ENCODE assay signal across 37 cellular contexts in the genomic region with DNA sequence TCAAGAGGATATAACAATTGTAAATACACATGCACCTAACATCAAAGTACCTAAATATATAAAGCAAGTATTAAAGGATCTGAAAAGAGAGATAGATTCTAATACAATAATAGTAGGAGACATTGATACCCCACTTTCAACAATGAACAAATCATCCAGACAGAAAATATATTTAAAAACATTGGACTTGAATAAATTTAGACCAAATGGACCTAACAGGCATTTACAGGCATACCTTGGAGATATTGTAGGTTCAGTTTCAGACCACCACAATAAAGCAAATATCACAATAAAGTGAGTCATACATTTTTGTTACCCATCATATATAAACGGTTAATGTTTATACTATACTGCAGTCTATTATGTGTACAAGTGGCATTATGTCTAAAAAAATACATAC.
A peak's percentile ranks its signal among the peaks of the same experiment; 100 is the strongest.
DNase-seq lines count a peak whose midpoint lies in the region; ATAC-seq, FAIRE-seq and TF ChIP-seq lines count a peak whose summit lies in the region.
"Had no signal": no experiment of that assay in that cellular context is flagged by ENCODE, and none has a peak within 500 bp of the region (broad histone marks: within the 10 kb centered on the region; RNA-seq: fewer than 3 reads in every experiment).

No MANE protein-coding gene starts in this region.

- peaks cover 23% of the 10 kb centered on the region for H3K36me3 ChIP-seq in PC-3 (ENCODE audit: low read depth, low read length)
- peaks cover 0 to 7% of the 10 kb centered on the region in 2 experiments; a peak in 3 of 4 replicates for H3K36me3 ChIP-seq in GM12878 (ENCODE audit: control insufficient read depth in 2 of 2, insufficient read depth in 2 of 2, low read length in 1 of 2)
- H3K36me3 ChIP-seq in GM23338 (ENCODE audit: insufficient read depth): no peaks in the 10 kb centered on the region
- H3K36me3 ChIP-seq: BE2C had no signal

- POLR2A ChIA-PET in PC-3 (lab: Charles Lee; ENCODE audit: unreplicated experiment): no interaction called here
- POLR2A ChIA-PET in GM12878 (lab: Charles Lee): no interaction called here

- RAD21 ChIA-PET in GM12878 (lab: Charles Lee; ENCODE audit: unreplicated experiment): no interaction called here

- no peak for DNase-seq in H54 (ENCODE audit: insufficient read length, low spot score)
- peak; percentile 27 for DNase-seq in PC-3
- DNase-seq in GM12878 (ENCODE audit: low read depth, low spot score): no peak
- DNase-seq in NCI-H446 (lab: John Stamatoyannopoulos, UW): no peak
- DNase-seq in GM23338 (ENCODE audit: low spot score): no peak
- no peak for DNase-seq in SW480 (ENCODE audit: low spot score)
- DNase-seq: 8988T; ACHN; AML-193; BE2C; C1 segment of cervical spinal cord; Caco-2; Calu3; CD4-positive, alpha-beta memory T cell; CD4-positive, alpha-beta T cell; CD4-positive, CD25-positive, alpha-beta regulatory T cell; CD8-positive, alpha-beta memory T cell; CD8-positive, alpha-beta T cell; COR-L47; DMS 273 treated with DMSO at 0.1 percent for 48 hours; DMS153; DMS53; DMS79; DMS79 treated with DMSO at 0.1 percent for 48 hours; DND-41; EL had no signal

- H3K27ac Mint-ChIP-seq in GM23338: no peak overlapping the region
- H3K27ac Mint-ChIP-seq: B cell; CD14-positive monocyte; CD4-positive, alpha-beta memory T cell; CD4-positive, alpha-beta T cell; CD4-positive, CD25-positive, alpha-beta regulatory T cell; CD8-positive, alpha-beta memory T cell; CD8-positive, alpha-beta T cell had no signal

- H3F3A ChIP-seq in PC-3 (ENCODE audit: low read length, unreplicated experiment): no peaks in the 10 kb centered on the region
- H3F3A ChIP-seq in GM23338 (replicated peaks; ENCODE audit: low read depth): no peaks in the 10 kb centered on the region

- peaks cover 40% of the 10 kb centered on the region for H3K36me3 Mint-ChIP-seq in GM23338 (ENCODE audit: low read depth)

- H2AFZ ChIP-seq in PC-3 (ENCODE audit: low read length): no peak overlapping the region
- H2AFZ ChIP-seq in GM12878 (ENCODE audit: control insufficient read depth, low read depth, low read length): no peak overlapping the region
- H2AFZ ChIP-seq in GM23338: no peak overlapping the region

- no peak for TF ChIP-seq RAD21 in GM12878 (IDR thresholded peaks at IDR 0.05; ENCODE audit: insufficient read depth, low read depth, low read length)

- H3K27me3 ChIP-seq in PC-3 (ENCODE audit: low read length) (no peaks in the 10 kb centered on the region), GM12878 (replicated peaks in 1 of 2; ENCODE audit: control insufficient read depth in 2 of 2, insufficient read depth in 2 of 2, low read length in 1 of 2) (no peaks in the 10 kb centered on the region), GM23338 (ENCODE audit: insufficient read depth) (no peaks in the 10 kb centered on the region)
- H3K27me3 ChIP-seq: BE2C; BLaER1; BLaER1 treated with 17β-estradiol and CSF1 and Interleukin-3, amounts not matched to agents 10 nM and 100 nM had no signal

- peak; percentile 61 for FAIRE-seq in H54 (lab: Jason Lieb, UNC)
- FAIRE-seq in GM12878 (lab: Jason Lieb, UNC): no peak
- FAIRE-seq: A204.1, A549, D721Med had no signal

- in situ Hi-C loops in GM12878 (cut with MboI): no loop called here

- intact Hi-C loops in PC-3 (cut with micrococcal nuclease) (no loop called here), GM12878 (cut with micrococcal nuclease; ENCODE audit: unreplicated experiment) (no loop called here)

- ATAC-seq in PC-3 (peak; percentile 46; the same call in 1 of the 2 replicates), GM12878 (no peak), HG02588 (IDR thresholded peaks at IDR 0.05; ENCODE audit: unreplicated experiment) (no peak), GM23338 (no peak)
- ATAC-seq: A549; CD8-positive, alpha-beta T cell had no signal

- H4K20me1 ChIP-seq in PC-3 (ENCODE audit: low read length) (no peaks in the 10 kb centered on the region), GM12878 (ENCODE audit: control insufficient read depth, insufficient read depth) (no peaks in the 10 kb centered on the region), GM23338 (replicated peaks; ENCODE audit: insufficient read depth) (no peaks in the 10 kb centered on the region)
- H4K20me1 ChIP-seq: BLaER1; BLaER1 treated with 17β-estradiol and CSF1 and Interleukin-3, amounts not matched to agents 10 nM and 100 nM had no signal

- H3K4me3 ChIP-seq in PC-3 (ENCODE audit: low read length): no peak overlapping the region
- H3K4me3 ChIP-seq in GM12878: no peak overlapping the region
- H3K4me3 ChIP-seq in GM23338: no peak overlapping the region
- H3K4me3 ChIP-seq: A549; BLaER1; BLaER1 treated with 17β-estradiol and CSF1 and Interleukin-3, amounts not matched to agents 10 nM and 100 nM had no signal

- H3K4me2 ChIP-seq in PC-3 (ENCODE audit: low read length) (no peak overlapping the region), GM12878 (ENCODE audit: control insufficient read depth, insufficient read depth) (no peak overlapping the region), GM23338 (no peak overlapping the region)
- H3K4me2 ChIP-seq: A549; BLaER1; BLaER1 treated with 17β-estradiol and CSF1 and Interleukin-3, amounts not matched to agents 10 nM and 100 nM had no signal

- 95% methylated on average over 1 of the region's 1 CpG for WGBS in GM12878 (ENCODE audit: insufficient coverage, insufficient replicate concordance, low lambda C conversion rate, missing lambda C conversion rate)

- no TSS peak for BruUV-seq in PC-3 (replicated peaks; lab: Mats Ljungman, UMichigan)
- BruUV-seq in GM12878 (replicated peaks; lab: Mats Ljungman, UMichigan): no TSS peak

- H3K9ac ChIP-seq in PC-3 (ENCODE audit: low read length) (no peak overlapping the region), GM12878 (ENCODE audit: control insufficient read depth, insufficient read depth, low read length) (no peak overlapping the region)
- H3K9ac ChIP-seq: BLaER1; BLaER1 treated with 17β-estradiol and CSF1 and Interleukin-3, amounts not matched to agents 10 nM and 100 nM had no signal

- H3K4me3 Mint-ChIP-seq in GM23338: no peak overlapping the region
- H3K4me3 Mint-ChIP-seq: B cell; CD14-positive monocyte; CD4-positive, alpha-beta memory T cell; CD4-positive, alpha-beta T cell; CD4-positive, CD25-positive, alpha-beta regulatory T cell; CD8-positive, alpha-beta memory T cell; CD8-positive, alpha-beta T cell had no signal

- no peak for TF ChIP-seq EP300 in GM12878 (IDR thresholded peaks at IDR 0.05; ENCODE audit: borderline replicate concordance in 1 of 2, control insufficient read depth in 1 of 2, low read depth in 2 of 2, low read length in 2 of 2)

- H3K27me3 Mint-ChIP-seq in GM23338 (ENCODE audit: insufficient read depth, low read depth, poor library complexity): no peaks in the 10 kb centered on the region
- H3K27me3 Mint-ChIP-seq: B cell; CD4-positive, alpha-beta memory T cell; CD4-positive, alpha-beta T cell; CD4-positive, CD25-positive, alpha-beta regulatory T cell; CD8-positive, alpha-beta memory T cell had no signal

- H3K9me3 Mint-ChIP-seq in GM23338: no peaks in the 10 kb centered on the region
- H3K9me3 Mint-ChIP-seq: CD8-positive, alpha-beta T cell had no signal

- CTCF ChIA-PET in PC-3 (lab: Charles Lee): no interaction called here
- CTCF ChIA-PET in GM12878 (lab: Yijun Ruan, JAX): no interaction called here

- no peaks in the 10 kb centered on the region for H3K9me3 ChIP-seq in PC-3 (ENCODE audit: low read length)
- no peaks in the 10 kb centered on the region; the same call in none of the 3 replicates for H3K9me3 ChIP-seq in GM12878 (replicated peaks; ENCODE audit: control insufficient read depth, insufficient read depth, low read length)
- H3K9me3 ChIP-seq: BE2C had no signal

- TF ChIP-seq CTCF in PC-3 (conservative IDR thresholded peaks at IDR 0.05; ENCODE audit: low read depth, low read length) (no peak), GM12878 (IDR thresholded peaks at IDR 0.05 in 2 of 3, conservative IDR thresholded peaks at IDR 0.05 in 1 of 3; ENCODE audit: control insufficient read depth in 2 of 3, extremely low read depth in 1 of 3, insufficient read depth in 1 of 3, low read depth in 3 of 3, low read length in 3 of 3) (no peak), subcutaneous adipose tissue (IDR thresholded peaks at IDR 0.05; ENCODE audit: low read depth) (peak; percentile 94), GM23338 (conservative IDR thresholded peaks at IDR 0.05; ENCODE audit: low read depth in 2 of 2) (no peak)

- H3K4me1 ChIP-seq in PC-3 (ENCODE audit: insufficient read depth, low read length): peaks cover 9% of the 10 kb centered on the region
- H3K4me1 ChIP-seq in GM12878 (ENCODE audit: control insufficient read depth, insufficient read depth, low read length): peaks cover 20% of the 10 kb centered on the region
- peaks cover 2% of the 10 kb centered on the region for H3K4me1 ChIP-seq in GM23338 (ENCODE audit: insufficient read depth)
- H3K4me1 ChIP-seq: A549; BE2C; BLaER1; BLaER1 treated with 17β-estradiol and CSF1 and Interleukin-3, amounts not matched to agents 10 nM and 100 nM; Caco-2 had no signal

- SMC1A ChIA-PET in GM12878 (lab: Charles Lee; ENCODE audit: uncharacterized antibody, unreplicated experiment): interaction anchor here (0.6 kb wide), 1 partner anchor 41 kb away, joined by 3 read pairs; no protein-coding TSS in a partner anchor

- H3K4me1 Mint-ChIP-seq in GM23338: peaks cover 5% of the 10 kb centered on the region; the same call in 2 of the 3 replicates

- no peak for TF ChIP-seq POLR2A in H54 (IDR thresholded peaks at IDR 0.05; ENCODE audit: low read depth, low read length)
- no peak for TF ChIP-seq POLR2A in GM12878 (IDR thresholded peaks at IDR 0.05; ENCODE audit: low read depth, low read length)

- H3K79me2 ChIP-seq in PC-3 (ENCODE audit: low read length) (no peaks in the 10 kb centered on the region), GM12878 (ENCODE audit: control insufficient read depth, insufficient read depth, low read length) (no peaks in the 10 kb centered on the region), GM23338 (replicated peaks; ENCODE audit: insufficient read depth) (no peaks in the 10 kb centered on the region)

- H3K27ac ChIP-seq in PC-3 (ENCODE audit: low read length): no peak overlapping the region
- no peak overlapping the region for H3K27ac ChIP-seq in GM12878 (ENCODE audit: control insufficient read depth, insufficient read depth)
- no peak overlapping the region for H3K27ac ChIP-seq in GM23338 (ENCODE audit: low read depth)
- H3K27ac ChIP-seq: 22Rv1; A549; BLaER1; BLaER1 treated with 17β-estradiol and CSF1 and Interleukin-3, amounts not matched to agents 10 nM and 100 nM; C4-2B had no signal

- no peaks in the 10 kb centered on the region for H3K9me2 ChIP-seq in PC-3 (replicated peaks; ENCODE audit: low read length)
- no peaks in the 10 kb centered on the region for H3K9me2 ChIP-seq in GM23338 (ENCODE audit: insufficient read depth)

TF ChIP-seq in GM12878, 131 proteins besides CTCF, POLR2A, EP300 and RAD21 (continues in another document):
- peak; percentile 78; the same call in 1 of the 2 replicates for TF ChIP-seq NFXL1 (IDR thresholded peaks at IDR 0.05; ENCODE audit: borderline replicate concordance)
- TF ChIP-seq RAD51 (IDR thresholded peaks at IDR 0.05): no peak

TF ChIP-seq in GM23338, 12 proteins besides CTCF, POLR2A, EP300 and RAD21 (continues in another document):
- TF ChIP-seq CREB1 (CRISPR knock-in tag; IDR thresholded peaks at IDR 0.05; ENCODE audit: low read depth) (no peak), JUNB (IDR thresholded peaks at IDR 0.05; ENCODE audit: unreplicated experiment) (no peak)
